In the genomic region with DNA sequence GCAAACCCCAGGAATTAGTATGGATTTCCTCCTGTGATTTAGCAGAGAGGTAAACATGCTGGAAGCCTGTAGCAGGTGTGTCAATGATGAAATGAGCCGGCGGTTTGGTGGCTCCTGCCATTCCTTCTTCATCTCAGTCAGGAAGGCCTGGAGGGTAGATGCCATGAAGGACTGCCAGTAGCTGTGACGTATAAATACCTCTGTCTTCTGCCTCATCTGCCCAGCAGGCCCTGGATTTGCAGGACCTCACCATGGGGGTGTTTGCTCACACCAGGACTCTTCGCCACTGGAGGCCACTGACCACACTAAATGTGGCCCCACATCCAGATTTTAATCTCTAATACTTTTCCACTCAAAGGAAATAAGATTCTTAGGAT, we compare ENCODE assay signal across 40 cellular contexts. TPM values are rescaled to one million over a fixed set of nuclear protein-coding genes. Genes with fewer than 3 reads are reported as not detected.
"Had no signal": no experiment of that assay in that cellular context is flagged by ENCODE, and none has a peak within 500 bp of the region (broad histone marks: within the 10 kb centered on the region; RNA-seq: fewer than 3 reads in every experiment).

No MANE protein-coding gene starts in this region.

- H3K27ac ChIP-seq: ascending aorta, cardiac muscle cell, VCaP had no signal

- H3K4me3 Mint-ChIP-seq: activated B cell treated with CpG ODN at 0.5 μM for 24 hours; activated CD4-positive, alpha-beta memory T cell treated with anti-CD3 and anti-CD28 coated beads for 36 hours; activated CD4-positive, alpha-beta T cell treated with anti-CD3 and anti-CD28 coated beads, Interleukin-2, amount 10 ng/mL, durations not matched to agents 24 days and 14 days; activated CD8-positive, alpha-beta T cell treated with anti-CD3 and anti-CD28 coated beads for 36 hours; activated naive CD4-positive, alpha-beta T cell treated with anti-CD3 and anti-CD28 coated beads for 36 hours; activated naive CD8-positive, alpha-beta T cell treated with anti-CD3 and anti-CD28 coated beads for 36 hours; activated T-cell treated with anti-CD3 and anti-CD28 coated beads, Interleukin-2, amount 50 U/mL, for 4 hours; activated T-cell treated with anti-CD3 and anti-CD28 coated beads, Interleukin-2, amount 50 U/mL, for 72 hours; activated T-helper 1 cell treated with anti-CD3 and anti-CD28 coated beads, Interleukin-12 subunit alpha, Interleukin-12 subunit beta, Interleukin-2, Interleukin-4 antibody, amounts not matched to agents 30 ng/mL and 10 ng/mL and 1 ng/mL, durations not matched to agents 14 hours and 24 hours and 36 hours; activated T-helper 17 cell treated with anti-CD3 and anti-CD28 coated beads, Interleukin-2, amount 50 U/mL, for 72 hours; brain; central memory CD8-positive, alpha-beta T cell; T-helper 1 cell treated with Interleukin-12 subunit alpha and Interleukin-12 subunit beta and Interleukin-4 antibody, amounts not matched to agents 30 μg/mL and 1 μg/mL, for 36 hours; T-helper 2 cell treated with Interferon-gamma antibody and Interleukin-4, amounts not matched to agents 5 μg/mL and 100 μg/mL, for 36 hours had no signal

- H3K4me1 Mint-ChIP-seq: brain had no signal

- H3K27ac Mint-ChIP-seq: activated B cell treated with CpG ODN at 0.5 μM for 24 hours; activated CD4-positive, alpha-beta memory T cell treated with anti-CD3 and anti-CD28 coated beads for 36 hours; activated CD4-positive, alpha-beta T cell treated with anti-CD3 and anti-CD28 coated beads, Interleukin-2, amount 10 ng/mL, durations not matched to agents 24 days and 14 days; activated CD8-positive, alpha-beta T cell treated with anti-CD3 and anti-CD28 coated beads for 36 hours; activated naive CD4-positive, alpha-beta T cell treated with anti-CD3 and anti-CD28 coated beads for 36 hours; activated naive CD4-positive, alpha-beta T cell treated with anti-CD3 and anti-CD28 coated beads, Interleukin-2, amount 50 U/mL, for 72 hours; activated naive CD8-positive, alpha-beta T cell treated with anti-CD3 and anti-CD28 coated beads for 36 hours; activated T-cell treated with anti-CD3 and anti-CD28 coated beads, Interleukin-2, amount 50 U/mL, for 72 hours; activated T-helper 1 cell treated with anti-CD3 and anti-CD28 coated beads, Interleukin-12 subunit alpha, Interleukin-12 subunit beta, Interleukin-2, Interleukin-4 antibody, amounts not matched to agents 30 ng/mL and 10 ng/mL and 1 ng/mL, durations not matched to agents 14 hours and 24 hours and 36 hours; activated T-helper 17 cell treated with anti-CD3 and anti-CD28 coated beads, Interleukin-2, amount 50 U/mL, for 72 hours; brain; T-helper 1 cell treated with Interleukin-12 subunit alpha and Interleukin-12 subunit beta and Interleukin-4 antibody, amounts not matched to agents 30 μg/mL and 1 μg/mL, for 36 hours; T-helper 2 cell treated with Interferon-gamma antibody and Interleukin-4, amounts not matched to agents 5 μg/mL and 100 μg/mL, for 36 hours had no signal

- H3K36me3 ChIP-seq: ascending aorta, cardiac muscle cell had no signal

- H3K27me3 Mint-ChIP-seq: activated CD8-positive, alpha-beta T cell treated with anti-CD3 and anti-CD28 coated beads for 36 hours had no signal

- H3K4me1 ChIP-seq: ascending aorta had no signal

- H3K4me3 ChIP-seq: ascending aorta, cardiac muscle cell had no signal

- FAIRE-seq: bronchial epithelial cell, TTC549 had no signal

- H3K27me3 ChIP-seq: ascending aorta, cardiac muscle cell had no signal

- H3K36me3 Mint-ChIP-seq: activated CD4-positive, alpha-beta memory T cell treated with anti-CD3 and anti-CD28 coated beads for 36 hours; activated naive CD4-positive, alpha-beta T cell treated with anti-CD3 and anti-CD28 coated beads, Interleukin-2, amount 50 U/mL, for 72 hours; activated naive CD8-positive, alpha-beta T cell treated with anti-CD3 and anti-CD28 coated beads for 36 hours; brain had no signal

- H3K9me3 ChIP-seq: ascending aorta had no signal

- DNase-seq: activated B cell treated with CpG ODN at 0.5 μM for 24 hours; activated CD4-positive, alpha-beta memory T cell treated with anti-CD3 and anti-CD28 coated beads for 36 hours; activated CD4-positive, alpha-beta T cell treated with anti-CD3 and anti-CD28 coated beads for 4 hours; activated CD4-positive, alpha-beta T cell treated with anti-CD3 and anti-CD28 coated beads, Interleukin-2, amount 10 ng/mL, durations not matched to agents 24 days and 14 days; activated CD4-positive, alpha-beta T cell treated with anti-CD3 and anti-CD28 coated beads, Interleukin-2, amount 50 U/mL, for 1 hour; activated CD4-positive, alpha-beta T cell treated with anti-CD3 and anti-CD28 coated beads, Interleukin-2, amount 50 U/mL, for 4 hours; activated CD4-positive, CD25-positive, alpha-beta regulatory T cell treated with anti-CD3 and anti-CD28 coated beads, Interleukin-2, amount 50 U/mL, for 72 hours; activated CD8-positive, alpha-beta memory T cell treated with anti-CD3 and anti-CD28 coated beads, Interleukin-2, amount 50 U/mL, for 4 hours; activated CD8-positive, alpha-beta T cell treated with anti-CD3 and anti-CD28 coated beads for 36 hours; activated effector memory CD4-positive, alpha-beta T cell treated with anti-CD3 and anti-CD28 coated beads, Interleukin-2, amount 50 U/mL, for 16 hours; activated gamma-delta T cell treated with Interleukin-2 at 50 U/mL for 16 hours; activated naive CD4-positive, alpha-beta T cell; activated naive CD4-positive, alpha-beta T cell treated with anti-CD3 and anti-CD28 coated beads for 36 hours; activated naive CD4-positive, alpha-beta T cell treated with anti-CD3 and anti-CD28 coated beads, Interleukin-2, amount 50 U/mL, for 16 hours; activated naive CD8-positive, alpha-beta T cell treated with anti-CD3 and anti-CD28 coated beads for 36 hours; activated T-cell treated with anti-CD3 and anti-CD28 coated beads for 4 hours; activated T-cell treated with anti-CD3 and anti-CD28 coated beads, Interleukin-2, amount 50 U/mL, for 1 hour; activated T-cell treated with anti-CD3 and anti-CD28 coated beads, Interleukin-2, amount 50 U/mL, for 4 hours; activated T-cell treated with anti-CD3 and anti-CD28 coated beads, Interleukin-2, amount 50 U/mL, for 72 hours; amygdala; anterior cingulate cortex; caudate nucleus; cerebellar nuclear complex; T-helper 1 cell; T-helper 2 cell; T-helper 9 cell had no signal

- ATAC-seq: activated CD8-positive, alpha-beta T cell treated with anti-CD3 and anti-CD28 coated beads for 36 hours; activated naive CD4-positive, alpha-beta T cell treated with anti-CD3 and anti-CD28 coated beads, Interleukin-2, amount 50 U/mL, for 72 hours; activated T-cell treated with anti-CD3 and anti-CD28 coated beads, Interleukin-2, amount 50 U/mL, for 4 hours; activated T-cell treated with anti-CD3 and anti-CD28 coated beads, Interleukin-2, amount 50 U/mL, for 72 hours; activated T-helper 17 cell treated with anti-CD3 and anti-CD28 coated beads, Interleukin-2, amount 50 U/mL, for 72 hours had no signal

- H3K9me3 Mint-ChIP-seq: activated B cell treated with CpG ODN at 0.5 μM for 24 hours; activated CD4-positive, alpha-beta memory T cell treated with anti-CD3 and anti-CD28 coated beads for 36 hours; activated CD4-positive, alpha-beta T cell treated with anti-CD3 and anti-CD28 coated beads, Interleukin-2, amount 10 ng/mL, durations not matched to agents 24 days and 14 days; activated CD8-positive, alpha-beta T cell treated with anti-CD3 and anti-CD28 coated beads for 36 hours; activated naive CD4-positive, alpha-beta T cell treated with anti-CD3 and anti-CD28 coated beads for 36 hours; activated naive CD4-positive, alpha-beta T cell treated with anti-CD3 and anti-CD28 coated beads, Interleukin-2, amount 50 U/mL, for 72 hours; activated naive CD8-positive, alpha-beta T cell treated with anti-CD3 and anti-CD28 coated beads for 36 hours; activated T-cell treated with anti-CD3 and anti-CD28 coated beads, Interleukin-2, amount 50 U/mL, for 4 hours; activated T-cell treated with anti-CD3 and anti-CD28 coated beads, Interleukin-2, amount 50 U/mL, for 72 hours; activated T-helper 1 cell treated with anti-CD3 and anti-CD28 coated beads, Interleukin-12 subunit alpha, Interleukin-12 subunit beta, Interleukin-2, Interleukin-4 antibody, amounts not matched to agents 30 ng/mL and 10 ng/mL and 1 ng/mL, durations not matched to agents 14 hours and 24 hours and 36 hours; activated T-helper 17 cell treated with anti-CD3 and anti-CD28 coated beads, Interleukin-2, amount 50 U/mL, for 72 hours; central memory CD8-positive, alpha-beta T cell; T-helper 1 cell treated with Interleukin-12 subunit alpha and Interleukin-12 subunit beta and Interleukin-4 antibody, amounts not matched to agents 30 μg/mL and 1 μg/mL, for 36 hours; T-helper 2 cell treated with Interferon-gamma antibody and Interleukin-4, amounts not matched to agents 5 μg/mL and 100 μg/mL, for 36 hours had no signal

RNA-seq across cellular contexts. Expression of a gene that starts 16.1 kb away (rescaled TPM):
- total RNA-seq: activated CD4-positive, alpha-beta memory T cell treated with anti-CD3 and anti-CD28 coated beads for 36 hours; activated CD4-positive, alpha-beta T cell treated with anti-CD3 and anti-CD28 coated beads, Interleukin-2, amount 10 ng/mL, durations not matched to agents 24 days and 14 days; activated CD8-positive, alpha-beta memory T cell treated with anti-CD3 and anti-CD28 coated beads for 36 hours; activated CD8-positive, alpha-beta T cell treated with anti-CD3 and anti-CD28 coated beads for 36 hours; activated naive CD4-positive, alpha-beta T cell treated with anti-CD3 and anti-CD28 coated beads for 36 hours; activated naive CD4-positive, alpha-beta T cell treated with anti-CD3 and anti-CD28 coated beads, Interleukin-2, amount 50 U/mL, for 72 hours; activated naive CD8-positive, alpha-beta T cell treated with anti-CD3 and anti-CD28 coated beads for 36 hours; activated T-cell treated with anti-CD3 and anti-CD28 coated beads, Interleukin-2, amount 50 U/mL, for 4 hours; activated T-cell treated with anti-CD3 and anti-CD28 coated beads, Interleukin-2, amount 50 U/mL, for 72 hours; activated T-helper 1 cell treated with anti-CD3 and anti-CD28 coated beads, Interleukin-12 subunit alpha, Interleukin-12 subunit beta, Interleukin-2, Interleukin-4 antibody, amounts not matched to agents 30 ng/mL and 10 ng/mL and 1 ng/mL, durations not matched to agents 14 hours and 24 hours and 36 hours; activated T-helper 17 cell treated with anti-CD3 and anti-CD28 coated beads, Interleukin-2, amount 50 U/mL, for 72 hours; bronchial epithelial cell; cardiac muscle cell; chondrocyte had no signal
- polyA plus RNA-seq: cardiac muscle cell had no signal

RNA-seq across cellular contexts. Expression of a gene that starts 24.4 kb away (rescaled TPM):
- total RNA-seq: activated CD4-positive, alpha-beta memory T cell treated with anti-CD3 and anti-CD28 coated beads for 36 hours; ascending aorta had no signal
